27 cellular contexts compared by ENCODE assay signal in genomic region chr5:10874561-10874960, GRCh38.
"Had no signal": no experiment of that assay in that cellular context is flagged by ENCODE, and none has a peak within 500 bp of the region (broad histone marks: within the 10 kb centered on the region; RNA-seq: fewer than 3 reads in every experiment).

No MANE protein-coding gene starts in this region.

- H3K27ac ChIP-seq: esophagus squamous epithelium, neural progenitor cell, parathyroid adenoma, right lobe of liver, thoracic aorta, tibial nerve, upper lobe of left lung had no signal

- H3K4me3 ChIP-seq: esophagus squamous epithelium, lung, neural progenitor cell, right lobe of liver, thoracic aorta, tibial nerve, upper lobe of left lung had no signal

- H3K9me3 ChIP-seq: esophagus squamous epithelium, right lobe of liver, thoracic aorta, tibial nerve, upper lobe of left lung had no signal

- H3K27me3 ChIP-seq: esophagus squamous epithelium, neural progenitor cell, right lobe of liver, tibial nerve, upper lobe of left lung had no signal

- H2AFZ ChIP-seq: neural progenitor cell, parathyroid adenoma had no signal

- H3K36me3 Mint-ChIP-seq: immature natural killer cell; memory B cell; naive thymus-derived CD4-positive, alpha-beta T cell; neural progenitor cell; stimulated activated naive B cell treated with anti-CD40 and anti-IgM and Interleukin-4, amounts not matched to agents 10 μg/mL and 1 μg/mL and 100 μg/mL, for 72 hours had no signal

- H3K4me3 Mint-ChIP-seq: effector memory CD8-positive, alpha-beta T cell; immature natural killer cell; memory B cell; naive thymus-derived CD4-positive, alpha-beta T cell; nephron; neural progenitor cell; stimulated activated naive B cell treated with anti-CD40 and anti-IgM and Interleukin-4, amounts not matched to agents 10 μg/mL and 1 μg/mL and 100 μg/mL, for 72 hours; stimulated activated naive CD8-positive, alpha-beta T cell treated with anti-CD3 and anti-CD28 coated beads, Interleukin-15, Interleukin-2, amounts not matched to agents 100 ng/mL and 50 ng/mL, for 24 hours had no signal

- DNase-seq: effector memory CD8-positive, alpha-beta T cell; erythroblast; esophagus squamous epithelium; foreskin melanocyte; hypothalamus; immature natural killer cell; midbrain; naive thymus-derived CD4-positive, alpha-beta T cell; right lobe of liver; small intestine; stimulated activated CD4-positive, alpha-beta T cell treated with anti-CD3 and anti-CD28 coated beads, Interleukin-15, amount 100 ng/mL, for 24 hours; stimulated activated CD4-positive, alpha-beta T cell treated with anti-CD3 and anti-CD28 coated beads, Interleukin-2, amount 100 ng/mL, for 48 hours; stimulated activated naive B cell treated with anti-CD40 and anti-IgM and Interleukin-4, amounts not matched to agents 10 μg/mL and 1 μg/mL and 100 μg/mL, for 72 hours; upper lobe of left lung had no signal

- H3K36me3 ChIP-seq: esophagus squamous epithelium, neural progenitor cell, right lobe of liver, thoracic aorta, tibial nerve, upper lobe of left lung had no signal

- H3K4me1 Mint-ChIP-seq: immature natural killer cell; naive thymus-derived CD4-positive, alpha-beta T cell had no signal

- ATAC-seq: effector memory CD8-positive, alpha-beta T cell; left lobe of liver; naive thymus-derived CD4-positive, alpha-beta T cell; right lobe of liver; stimulated activated naive B cell treated with anti-CD40 and anti-IgM and Interleukin-4, amounts not matched to agents 10 μg/mL and 1 μg/mL and 100 μg/mL, for 72 hours had no signal

- FAIRE-seq: colon, endometrium, keratinocyte, small intestine, urothelium cell line had no signal

- H3K9me3 Mint-ChIP-seq: effector memory CD8-positive, alpha-beta T cell; immature natural killer cell; memory B cell; naive thymus-derived CD4-positive, alpha-beta T cell; nephron; stimulated activated naive CD8-positive, alpha-beta T cell treated with anti-CD3 and anti-CD28 coated beads, Interleukin-15, Interleukin-2, amounts not matched to agents 100 ng/mL and 50 ng/mL, for 24 hours had no signal

- H3K79me2 ChIP-seq: parathyroid adenoma had no signal

- H3K4me2 ChIP-seq: neural progenitor cell had no signal

- H3K9ac ChIP-seq: neural progenitor cell, parathyroid adenoma had no signal

- H3K27ac Mint-ChIP-seq: effector memory CD8-positive, alpha-beta T cell; immature natural killer cell; memory B cell; naive thymus-derived CD4-positive, alpha-beta T cell; neural progenitor cell; stimulated activated naive B cell treated with anti-CD40 and anti-IgM and Interleukin-4, amounts not matched to agents 10 μg/mL and 1 μg/mL and 100 μg/mL, for 72 hours; stimulated activated naive CD8-positive, alpha-beta T cell treated with anti-CD3 and anti-CD28 coated beads, Interleukin-15, Interleukin-2, amounts not matched to agents 100 ng/mL and 50 ng/mL, for 24 hours had no signal

- H3K4me1 ChIP-seq: esophagus squamous epithelium, neural progenitor cell, parathyroid adenoma, right lobe of liver, tibial nerve, upper lobe of left lung had no signal
